1 cellular context compared by ENCODE assay signal in genomic region chr18:13973061-13973460, GRCh38.
TF ChIP-seq lines count a peak whose summit lies in the region.

No MANE protein-coding gene starts in this region.

TF ChIP-seq in H1, 55 proteins besides CTCF, POLR2A, EP300 and RAD21:
- TF ChIP-seq GTF2F1 (IDR thresholded peaks at IDR 0.05; ENCODE audit: borderline replicate concordance, low read depth, low read length) (no peak), CHD2 (IDR thresholded peaks at IDR 0.05; ENCODE audit: low read length) (no peak), TAF1 (IDR thresholded peaks at IDR 0.05; ENCODE audit: low read depth, low read length) (no peak), POU5F1 (IDR thresholded peaks at IDR 0.05; ENCODE audit: low read depth, low read length) (no peak), RBBP5 (IDR thresholded peaks at IDR 0.05; ENCODE audit: borderline replicate concordance, low read depth, low read length) (no peak), SAP30 (IDR thresholded peaks at IDR 0.05; ENCODE audit: insufficient read depth, insufficient replicate concordance, low read length) (no peak), EZH2 (IDR thresholded peaks at IDR 0.05; ENCODE audit: low read depth, low read length, severe bottlenecking) (no peak), MAFK (IDR thresholded peaks at IDR 0.05; ENCODE audit: low read depth, low read length) (no peak), RFX5 (IDR thresholded peaks at IDR 0.05; ENCODE audit: borderline replicate concordance, low read depth, low read length) (no peak), ATF3 (IDR thresholded peaks at IDR 0.05; ENCODE audit: insufficient read depth, low read depth, low read length) (no peak), HDAC2 (IDR thresholded peaks at IDR 0.05; ENCODE audit: borderline replicate concordance in 1 of 2, low read depth in 2 of 2, low read length in 2 of 2) (no peak), CHD7 (IDR thresholded peaks at IDR 0.05; ENCODE audit: insufficient replicate concordance, low read length) (no peak), TCF12 (IDR thresholded peaks at IDR 0.05; ENCODE audit: low read depth, low read length) (no peak), SIN3A (conservative IDR thresholded peaks at IDR 0.05 in 1 of 2, IDR thresholded peaks at IDR 0.05 in 1 of 2; ENCODE audit: low read depth in 1 of 2, low read length in 2 of 2) (no peak)
